ENCODE assay signal across 33 cellular contexts in genomic region chr16:21964353-21964752, GRCh38. TPM values are rescaled to one million over a fixed set of nuclear protein-coding genes. Genes with fewer than 3 reads are reported as not detected.
"Had no signal": no experiment of that assay in that cellular context is flagged by ENCODE, and none has a peak within 500 bp of the region (broad histone marks: within the 10 kb centered on the region; RNA-seq: fewer than 3 reads in every experiment).

No MANE protein-coding gene starts in this region.

- H3K9me3 ChIP-seq: ascending aorta, breast epithelium, esophagus muscularis mucosa, gastrocnemius medialis had no signal

- H3K4me1 Mint-ChIP-seq: activated naive CD8-positive, alpha-beta T cell treated with anti-CD3 and anti-CD28 coated beads, Interleukin-2, amount 10 ng/mL, durations not matched to agents 7 days and 5 days; brain; WTC11 had no signal

- H3K4me3 ChIP-seq: ascending aorta, breast epithelium, cardiac muscle cell, esophagus muscularis mucosa, gastrocnemius medialis had no signal

- H3K9me3 Mint-ChIP-seq: activated CD4-positive, alpha-beta memory T cell treated with anti-CD3 and anti-CD28 coated beads, Interleukin-2, amount 10 ng/mL, durations not matched to agents 7 days and 5 days; activated CD4-positive, alpha-beta T cell treated with anti-CD3 and anti-CD28 coated beads, Interleukin-2, amount 10 ng/mL, durations not matched to agents 7 days and 5 days; activated naive CD4-positive, alpha-beta T cell treated with anti-CD3 and anti-CD28 coated beads, Interleukin-2, amount 10 ng/mL, durations not matched to agents 7 days and 5 days; activated naive CD4-positive, alpha-beta T cell treated with anti-CD3 and anti-CD28 coated beads, Interleukin-2, amount 50 U/mL, for 72 hours; activated naive CD8-positive, alpha-beta T cell treated with anti-CD3 and anti-CD28 coated beads, Interleukin-2, amount 10 ng/mL, durations not matched to agents 7 days and 5 days; activated T-cell treated with anti-CD3 and anti-CD28 coated beads, Interleukin-2, amount 50 U/mL, for 4 hours; activated T-helper 1 cell treated with anti-CD3 and anti-CD28 coated beads, Interleukin-12 subunit alpha, Interleukin-12 subunit beta, Interleukin-2, Interleukin-4 antibody, amounts not matched to agents 30 ng/mL and 10 ng/mL and 1 ng/mL, durations not matched to agents 14 hours and 24 hours and 36 hours; activated T-helper 2 cell treated with anti-CD3 and anti-CD28 coated beads, Interferon-gamma antibody, Interleukin-2, Interleukin-4, amounts not matched to agents 10 μg/mL and 5 μg/mL and 100 μg/mL, durations not matched to agents 14 hours and 24 hours and 36 hours; brain; central memory CD8-positive, alpha-beta T cell; effector memory CD8-positive, alpha-beta T cell; WTC11 had no signal

- ATAC-seq: activated naive CD4-positive, alpha-beta T cell treated with anti-CD3 and anti-CD28 coated beads, Interleukin-2, amount 50 U/mL, for 72 hours; activated T-cell treated with anti-CD3 and anti-CD28 coated beads, Interleukin-2, amount 50 U/mL, for 4 hours; effector memory CD8-positive, alpha-beta T cell; foreskin keratinocyte; gastrocnemius medialis; WTC11 had no signal

- H3K27me3 ChIP-seq: ascending aorta, breast epithelium, cardiac muscle cell, esophagus muscularis mucosa, foreskin keratinocyte, gastrocnemius medialis had no signal

- H3K4me3 Mint-ChIP-seq: activated CD4-positive, alpha-beta memory T cell treated with anti-CD3 and anti-CD28 coated beads, Interleukin-2, amount 10 ng/mL, durations not matched to agents 7 days and 5 days; activated CD4-positive, alpha-beta T cell treated with anti-CD3 and anti-CD28 coated beads, Interleukin-2, amount 10 ng/mL, durations not matched to agents 7 days and 5 days; activated naive CD4-positive, alpha-beta T cell treated with anti-CD3 and anti-CD28 coated beads, Interleukin-2, amount 10 ng/mL, durations not matched to agents 7 days and 5 days; activated naive CD8-positive, alpha-beta T cell treated with anti-CD3 and anti-CD28 coated beads, Interleukin-2, amount 10 ng/mL, durations not matched to agents 7 days and 5 days; activated T-cell treated with anti-CD3 and anti-CD28 coated beads, Interleukin-2, amount 50 U/mL, for 4 hours; activated T-helper 1 cell treated with anti-CD3 and anti-CD28 coated beads, Interleukin-12 subunit alpha, Interleukin-12 subunit beta, Interleukin-2, Interleukin-4 antibody, amounts not matched to agents 30 ng/mL and 10 ng/mL and 1 ng/mL, durations not matched to agents 14 hours and 24 hours and 36 hours; brain; central memory CD8-positive, alpha-beta T cell; effector memory CD8-positive, alpha-beta T cell; WTC11 had no signal

- H3K27ac Mint-ChIP-seq: activated CD4-positive, alpha-beta memory T cell treated with anti-CD3 and anti-CD28 coated beads, Interleukin-2, amount 10 ng/mL, durations not matched to agents 7 days and 5 days; activated CD4-positive, alpha-beta T cell treated with anti-CD3 and anti-CD28 coated beads, Interleukin-2, amount 10 ng/mL, durations not matched to agents 7 days and 5 days; activated naive CD4-positive, alpha-beta T cell treated with anti-CD3 and anti-CD28 coated beads, Interleukin-2, amount 10 ng/mL, durations not matched to agents 7 days and 5 days; activated naive CD4-positive, alpha-beta T cell treated with anti-CD3 and anti-CD28 coated beads, Interleukin-2, amount 50 U/mL, for 72 hours; activated naive CD8-positive, alpha-beta T cell treated with anti-CD3 and anti-CD28 coated beads, Interleukin-2, amount 10 ng/mL, durations not matched to agents 7 days and 5 days; activated T-helper 1 cell treated with anti-CD3 and anti-CD28 coated beads, Interleukin-12 subunit alpha, Interleukin-12 subunit beta, Interleukin-2, Interleukin-4 antibody, amounts not matched to agents 30 ng/mL and 10 ng/mL and 1 ng/mL, durations not matched to agents 14 hours and 24 hours and 36 hours; activated T-helper 2 cell treated with anti-CD3 and anti-CD28 coated beads, Interferon-gamma antibody, Interleukin-2, Interleukin-4, amounts not matched to agents 10 μg/mL and 5 μg/mL and 100 μg/mL, durations not matched to agents 14 hours and 24 hours and 36 hours; brain; effector memory CD8-positive, alpha-beta T cell; WTC11 had no signal

- DNase-seq: activated CD4-positive, alpha-beta memory T cell treated with anti-CD3 and anti-CD28 coated beads, Interleukin-2, amount 10 ng/mL, durations not matched to agents 7 days and 5 days; activated CD4-positive, alpha-beta T cell treated with anti-CD3 and anti-CD28 coated beads for 1 hour; activated CD4-positive, alpha-beta T cell treated with anti-CD3 and anti-CD28 coated beads for 4 hours; activated CD4-positive, alpha-beta T cell treated with anti-CD3 and anti-CD28 coated beads, Interleukin-2, amount 10 ng/mL, durations not matched to agents 7 days and 5 days; activated CD4-positive, alpha-beta T cell treated with anti-CD3 and anti-CD28 coated beads, Interleukin-2, amount 50 U/mL, for 4 hours; activated CD8-positive, alpha-beta memory T cell treated with anti-CD3 and anti-CD28 coated beads, Interleukin-2, amount 50 U/mL, for 48 hours; activated effector memory CD4-positive, alpha-beta T cell treated with anti-CD3 and anti-CD28 coated beads, Interleukin-2, amount 50 U/mL, for 16 hours; activated naive CD4-positive, alpha-beta T cell treated with anti-CD3 and anti-CD28 coated beads, Interleukin-2, amount 10 ng/mL, durations not matched to agents 7 days and 5 days; activated naive CD8-positive, alpha-beta T cell treated with anti-CD3 and anti-CD28 coated beads, Interleukin-2, amount 10 ng/mL, durations not matched to agents 7 days and 5 days; activated T-cell treated with anti-CD3 and anti-CD28 coated beads for 4 hours; activated T-cell treated with anti-CD3 and anti-CD28 coated beads, Interleukin-2, amount 50 U/mL, for 4 hours; cortex of kidney; dermis blood vessel endothelial cell; effector CD4-positive, alpha-beta T cell; effector memory CD8-positive, alpha-beta T cell; erythroblast; foreskin keratinocyte; gastrocnemius medialis; glutamatergic neuron; T-helper 2 cell had no signal

- H3K27me3 Mint-ChIP-seq: activated CD4-positive, alpha-beta memory T cell treated with anti-CD3 and anti-CD28 coated beads, Interleukin-2, amount 10 ng/mL, durations not matched to agents 7 days and 5 days; activated CD4-positive, alpha-beta T cell treated with anti-CD3 and anti-CD28 coated beads, Interleukin-2, amount 10 ng/mL, durations not matched to agents 7 days and 5 days; activated naive CD4-positive, alpha-beta T cell treated with anti-CD3 and anti-CD28 coated beads, Interleukin-2, amount 10 ng/mL, durations not matched to agents 7 days and 5 days; activated naive CD8-positive, alpha-beta T cell treated with anti-CD3 and anti-CD28 coated beads, Interleukin-2, amount 10 ng/mL, durations not matched to agents 7 days and 5 days; brain; central memory CD8-positive, alpha-beta T cell; effector memory CD8-positive, alpha-beta T cell had no signal

- H3K4me1 ChIP-seq: ascending aorta, breast epithelium, foreskin keratinocyte, gastrocnemius medialis had no signal

- H3K27ac ChIP-seq: ascending aorta, breast epithelium, cardiac muscle cell, esophagus muscularis mucosa, foreskin keratinocyte, VCaP had no signal

RNA-seq across cellular contexts. Expression of gene PDZD9, which starts 36.6 kb away (rescaled TPM):
- total RNA-seq: activated CD4-positive, alpha-beta memory T cell treated with anti-CD3 and anti-CD28 coated beads, Interleukin-2, amount 10 ng/mL, durations not matched to agents 7 days and 5 days; activated CD4-positive, alpha-beta T cell treated with anti-CD3 and anti-CD28 coated beads, Interleukin-2, amount 10 ng/mL, durations not matched to agents 7 days and 5 days; activated naive CD4-positive, alpha-beta T cell treated with anti-CD3 and anti-CD28 coated beads, Interleukin-2, amount 50 U/mL, for 72 hours; activated naive CD8-positive, alpha-beta T cell treated with anti-CD3 and anti-CD28 coated beads, Interleukin-2, amount 10 ng/mL, durations not matched to agents 7 days and 5 days; activated T-cell treated with anti-CD3 and anti-CD28 coated beads, Interleukin-2, amount 50 U/mL, for 4 hours; activated T-helper 1 cell treated with anti-CD3 and anti-CD28 coated beads, Interleukin-12 subunit alpha, Interleukin-12 subunit beta, Interleukin-2, Interleukin-4 antibody, amounts not matched to agents 30 ng/mL and 10 ng/mL and 1 ng/mL, durations not matched to agents 14 hours and 24 hours and 36 hours; activated T-helper 2 cell treated with anti-CD3 and anti-CD28 coated beads, Interferon-gamma antibody, Interleukin-2, Interleukin-4, amounts not matched to agents 10 μg/mL and 5 μg/mL and 100 μg/mL, durations not matched to agents 14 hours and 24 hours and 36 hours; ascending aorta; breast epithelium; cardiac muscle cell; cerebellum; dermis blood vessel endothelial cell; esophagus muscularis mucosa; foreskin keratinocyte; gastrocnemius medialis; T-helper 1 cell treated with Interleukin-12 subunit alpha and Interleukin-12 subunit beta and Interleukin-4 antibody, amounts not matched to agents 30 ng/mL and 1 ng/mL, for 36 hours; WTC11 had no signal
- polyA plus RNA-seq: foreskin keratinocyte had no signal
